ENCODE assay signal across 33 cellular contexts in the genomic region with DNA sequence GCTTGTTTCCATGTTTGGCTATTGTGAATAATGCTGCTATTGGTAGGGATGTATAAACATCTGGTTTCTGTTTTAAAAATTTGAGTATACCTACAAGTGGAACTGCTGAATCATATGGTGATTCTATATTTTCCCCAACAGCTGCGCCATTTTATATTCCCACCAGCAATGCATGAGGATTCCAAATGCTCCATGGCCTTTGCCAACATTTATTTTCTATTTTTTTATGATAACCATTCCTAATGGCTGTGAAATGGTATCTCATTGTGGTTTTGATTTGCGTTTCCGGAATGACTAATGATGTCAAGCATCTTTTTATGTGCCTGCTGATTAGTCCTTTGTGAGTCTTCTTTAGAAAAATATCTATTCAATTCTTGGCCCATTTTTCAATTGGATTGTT. TPM values are rescaled to one million over a fixed set of nuclear protein-coding genes. Genes with fewer than 3 reads are reported as not detected.
A peak's percentile ranks its signal among the peaks of the same experiment; 100 is the strongest.
DNase-seq lines count a peak whose midpoint lies in the region; ATAC-seq, FAIRE-seq and TF ChIP-seq lines count a peak whose summit lies in the region.
"Had no signal": no experiment of that assay in that cellular context is flagged by ENCODE, and none has a peak within 500 bp of the region (broad histone marks: within the 10 kb centered on the region; RNA-seq: fewer than 3 reads in every experiment).

No MANE protein-coding gene starts in this region.

- no peaks in the 10 kb centered on the region for H3K79me1 ChIP-seq in IMR-90 (ENCODE audit: low read depth in 1 of 2, low read length in 2 of 2)

- H3K56ac ChIP-seq in IMR-90 (ENCODE audit: extremely low read depth, insufficient read depth, low read length) = no peak overlapping the region

- peak; percentile 57 for DNase-seq in AG10803 (ENCODE audit: low read depth)
- peak; percentile 42 for DNase-seq in IMR-90
- DNase-seq in astrocyte (ENCODE audit: low read depth) = peak; percentile 66
- peak; percentile 54 for DNase-seq in iris pigment epithelial cell (ENCODE audit: low read depth)
- DNase-seq in D721Med (ENCODE audit: insufficient read length, low spot score) = no peak
- no peak for DNase-seq in tibial nerve (ENCODE audit: low spot score in 2 of 2)
- no peak for DNase-seq in medulla oblongata (ENCODE audit: extremely low spot score)
- DNase-seq: activated CD4-positive, alpha-beta memory T cell treated with anti-CD3 and anti-CD28 coated beads, Interleukin-2, amount 10 ng/mL, durations not matched to agents 7 days and 5 days; activated CD4-positive, alpha-beta T cell treated with anti-CD3 and anti-CD28 coated beads for 1 hour; activated CD8-positive, alpha-beta memory T cell treated with anti-CD3 and anti-CD28 coated beads, Interleukin-2, amount 50 U/mL, for 48 hours; activated naive CD4-positive, alpha-beta T cell treated with anti-CD3 and anti-CD28 coated beads for 36 hours; adrenal gland; effector CD4-positive, alpha-beta T cell; GF-D8; KBM-7; left ventricle myocardium inferior; NCI-H1417; NCI-H2029 treated with DMSO at 0.1 percent for 48 hours; NCI-H526 treated with DMSO at 0.1 percent for 48 hours; NK-92 treated with Interleukin-12 subunit alpha and Interleukin-12 subunit beta, amount 100 ng/mL, for 24 hours; right cardiac atrium; Right ventricle myocardium superior; stimulated activated CD8-positive, alpha-beta memory T cell treated with anti-CD3 and anti-CD28 coated beads, Interleukin-4, amount 100 ng/mL, for 48 hours had no signal

- no peak overlapping the region for H3K4me3 Mint-ChIP-seq in astrocyte (ENCODE audit: unreplicated experiment)
- H3K4me3 Mint-ChIP-seq: activated CD4-positive, alpha-beta memory T cell treated with anti-CD3 and anti-CD28 coated beads, Interleukin-2, amount 10 ng/mL, durations not matched to agents 7 days and 5 days; activated naive CD4-positive, alpha-beta T cell treated with anti-CD3 and anti-CD28 coated beads for 36 hours; activated T-helper 1 cell treated with anti-CD3 and anti-CD28 coated beads, Interleukin-12 subunit alpha, Interleukin-12 subunit beta, Interleukin-2, Interleukin-4 antibody, amounts not matched to agents 30 ng/mL and 10 ng/mL and 1 ng/mL, durations not matched to agents 14 hours and 24 hours and 36 hours; stimulated activated naive CD8-positive, alpha-beta T cell treated with anti-CD3 and anti-CD28 coated beads, Interleukin-15, Interleukin-2, amounts not matched to agents 100 ng/mL and 50 ng/mL, for 24 hours had no signal

- no peak overlapping the region for H3K4ac ChIP-seq in IMR-90 (ENCODE audit: low read depth, low read length)

- no peak overlapping the region for H2BK120ac ChIP-seq in IMR-90 (ENCODE audit: low read depth, low read length)

- no TSS peak for BruUV-seq in IMR-90 (replicated peaks; lab: Mats Ljungman, UMichigan)

- no peaks in the 10 kb centered on the region for H3K36me3 Mint-ChIP-seq in astrocyte (ENCODE audit: low read depth, unreplicated experiment)

- H3K4me2 ChIP-seq in IMR-90 (ENCODE audit: low read depth, low read length) (no peak overlapping the region), astrocyte (ENCODE audit: low read length) (no peak overlapping the region)
- H3K4me2 ChIP-seq: BLaER1 had no signal

- H3K27ac ChIP-seq in IMR-90 (ENCODE audit: insufficient read depth, low read length) (no peak overlapping the region), astrocyte (ENCODE audit: low read depth, low read length) (no peak overlapping the region), tibial nerve (no peak overlapping the region)
- H3K27ac ChIP-seq: adrenal gland, BLaER1, breast epithelium, left ventricle myocardium inferior, thoracic aorta had no signal

- H2BK15ac ChIP-seq in IMR-90 (ENCODE audit: low read depth, low read length) = no peak overlapping the region

- intact Hi-C loops in IMR-90 (cut with micrococcal nuclease) = no loop called here

- H3K4me3 ChIP-seq in AG10803 (ENCODE audit: low read length) (no peak overlapping the region), IMR-90 (ENCODE audit: insufficient read depth, low read depth, low read length) (no peak overlapping the region), astrocyte (ENCODE audit: insufficient read depth, low read depth, low read length) (no peak overlapping the region), tibial nerve (no peak overlapping the region)
- H3K4me3 ChIP-seq: adrenal gland, BLaER1, breast epithelium, left ventricle myocardium inferior, thoracic aorta had no signal

- H3K79me2 ChIP-seq in astrocyte (ENCODE audit: insufficient read depth, low read length) = no peaks in the 10 kb centered on the region

- H3K9me3 ChIP-seq in IMR-90 (ENCODE audit: control insufficient read depth, insufficient read depth, low read length) = no peaks in the 10 kb centered on the region
- H3K9me3 ChIP-seq in astrocyte (ENCODE audit: insufficient read depth, low read depth, low read length) = no peaks in the 10 kb centered on the region
- peaks cover 0 to 8% (median 0%) of the 10 kb centered on the region in 4 donors for H3K9me3 ChIP-seq in tibial nerve
- H3K9me3 ChIP-seq: adrenal gland, BLaER1, thoracic aorta had no signal

- H2BK5ac ChIP-seq in IMR-90 (ENCODE audit: low read depth, low read length, poor library complexity, severe bottlenecking) = no peak overlapping the region

- H3K27me3 ChIP-seq in IMR-90 (ENCODE audit: control insufficient read depth, insufficient read depth, low read length) = no peaks in the 10 kb centered on the region; the same call in 1 of the 2 replicates
- peaks cover 2% of the 10 kb centered on the region for H3K27me3 ChIP-seq in astrocyte (ENCODE audit: insufficient read depth, low read length)
- no peaks in the 10 kb centered on the region for H3K27me3 ChIP-seq in tibial nerve
- H3K27me3 ChIP-seq: adrenal gland, BLaER1, breast epithelium had no signal

- H2AK9ac ChIP-seq in IMR-90 (replicated peaks; ENCODE audit: low read depth, low read length, poor library complexity) = no peak overlapping the region

- TF ChIP-seq CTCF in AG10803 (conservative IDR thresholded peaks at IDR 0.05; ENCODE audit: low read length) = no peak
- no peak for TF ChIP-seq CTCF in IMR-90 (conservative IDR thresholded peaks at IDR 0.05; ENCODE audit: low read depth, low read length)
- TF ChIP-seq CTCF in astrocyte (IDR thresholded peaks at IDR 0.05; ENCODE audit: insufficient read depth, low read depth, low read length) = no peak
- no peak for TF ChIP-seq CTCF in D721Med (IDR thresholded peaks at IDR 0.05; ENCODE audit: insufficient read depth, missing control alignments)
- TF ChIP-seq CTCF in tibial nerve (IDR thresholded peaks at IDR 0.05) = no peak

- H3K14ac ChIP-seq in IMR-90 (replicated peaks; ENCODE audit: low read depth, low read length) = no peak overlapping the region

- no peak for TF ChIP-seq RAD21 in IMR-90 (IDR thresholded peaks at IDR 0.05; ENCODE audit: low read length)

- H2AFZ ChIP-seq in IMR-90 (replicated peaks; ENCODE audit: low read length, poor library complexity) = no peak overlapping the region
- H2AFZ ChIP-seq in astrocyte (ENCODE audit: low read depth, low read length) = no peak overlapping the region

- no peak for TF ChIP-seq EP300 in tibial nerve (IDR thresholded peaks at IDR 0.05)

- TF ChIP-seq POLR2A in IMR-90 (IDR thresholded peaks at IDR 0.05; ENCODE audit: low read depth, low read length) (no peak), tibial nerve (IDR thresholded peaks at IDR 0.05) (no peak)

- FAIRE-seq in astrocyte (lab: Jason Lieb, UNC) (no peak), D721Med (lab: Jason Lieb, UNC) (no peak)
- FAIRE-seq: islet of Langerhans, urothelium cell line had no signal

- H3K4me1 ChIP-seq in IMR-90 (ENCODE audit: control insufficient read depth, insufficient read depth, low read length) (no peaks in the 10 kb centered on the region), astrocyte (ENCODE audit: insufficient read depth, low read length) (no peaks in the 10 kb centered on the region), tibial nerve (no peaks in the 10 kb centered on the region)
- H3K4me1 ChIP-seq: adrenal gland, BLaER1, breast epithelium had no signal

- in situ Hi-C loops in IMR-90 (cut with MboI; ENCODE audit: low sequenced_read_pairs) = no loop called here

- H3K4me1 Mint-ChIP-seq in astrocyte (ENCODE audit: low read depth, unreplicated experiment) = no peaks in the 10 kb centered on the region
- H3K4me1 Mint-ChIP-seq: activated CD4-positive, alpha-beta memory T cell treated with anti-CD3 and anti-CD28 coated beads, Interleukin-2, amount 10 ng/mL, durations not matched to agents 7 days and 5 days had no signal

- H4K91ac ChIP-seq in IMR-90 (ENCODE audit: insufficient read depth, low read depth, low read length) = no peak overlapping the region

- H3K23ac ChIP-seq in IMR-90 (ENCODE audit: low read depth, low read length) = no peak overlapping the region

- H3K9me1 ChIP-seq in IMR-90 (ENCODE audit: insufficient read depth, low read length) = no peaks in the 10 kb centered on the region

- H4K8ac ChIP-seq in IMR-90 (ENCODE audit: low read depth in 2 of 2, low read length in 2 of 2) = no peak overlapping the region

- no peak overlapping the region for H3K18ac ChIP-seq in IMR-90 (ENCODE audit: low read depth, low read length)

- no peaks in the 10 kb centered on the region for H4K20me1 ChIP-seq in IMR-90 (ENCODE audit: insufficient read depth, low read length)
- H4K20me1 ChIP-seq in astrocyte (ENCODE audit: insufficient read depth, low read length) = no peaks in the 10 kb centered on the region
- H4K20me1 ChIP-seq: BLaER1 had no signal

- no CpG with 5 or more reads among the region's 3 CpGs for WGBS in IMR-90 (ENCODE audit: extremely low coverage in 2 of 2, insufficient read length in 1 of 2), 2 experiments
- WGBS in tibial nerve, 2 donors = 46 to 54% methylated on average over 3 of the region's 3 CpGs

- H3K9ac ChIP-seq in IMR-90 (ENCODE audit: low read depth, low read length) (no peak overlapping the region), astrocyte (ENCODE audit: low read length) (no peak overlapping the region)
- H3K9ac ChIP-seq: BLaER1 had no signal

- no peak overlapping the region for H4K5ac ChIP-seq in IMR-90 (ENCODE audit: low read depth, low read length)

- ATAC-seq in IMR-90 (ENCODE audit: low read depth) (no peak; the same call in 1 of the 2 replicates), HG03565 (IDR thresholded peaks at IDR 0.05; ENCODE audit: unreplicated experiment) (no peak)
- ATAC-seq: right cardiac atrium had no signal

- H2AK5ac ChIP-seq in IMR-90 (ENCODE audit: low read depth, low read length) = no peak overlapping the region

- dilution Hi-C loops in IMR-90 (cut with HindIII; ENCODE audit: low sequenced_read_pairs, unreplicated experiment) = no loop called here

- POLR2A ChIA-PET in IMR-90 (lab: Charles Lee; ENCODE audit: unreplicated experiment) = no interaction called here

- H3K36me3 ChIP-seq in IMR-90 (ENCODE audit: control insufficient read depth, insufficient read depth, low read length) = no peaks in the 10 kb centered on the region
- H3K36me3 ChIP-seq in astrocyte (ENCODE audit: insufficient read depth, low read length) = no peaks in the 10 kb centered on the region
- no peaks in the 10 kb centered on the region for H3K36me3 ChIP-seq in tibial nerve
- H3K36me3 ChIP-seq: adrenal gland, BLaER1, breast epithelium, left ventricle myocardium inferior, thoracic aorta had no signal

- no peak overlapping the region for H3K27ac Mint-ChIP-seq in astrocyte (ENCODE audit: unreplicated experiment)
- H3K27ac Mint-ChIP-seq: activated CD4-positive, alpha-beta memory T cell treated with anti-CD3 and anti-CD28 coated beads, Interleukin-2, amount 10 ng/mL, durations not matched to agents 7 days and 5 days; activated naive CD4-positive, alpha-beta T cell treated with anti-CD3 and anti-CD28 coated beads for 36 hours; activated T-helper 1 cell treated with anti-CD3 and anti-CD28 coated beads, Interleukin-12 subunit alpha, Interleukin-12 subunit beta, Interleukin-2, Interleukin-4 antibody, amounts not matched to agents 30 ng/mL and 10 ng/mL and 1 ng/mL, durations not matched to agents 14 hours and 24 hours and 36 hours; stimulated activated naive CD8-positive, alpha-beta T cell treated with anti-CD3 and anti-CD28 coated beads, Interleukin-15, Interleukin-2, amounts not matched to agents 100 ng/mL and 50 ng/mL, for 24 hours had no signal

- CTCF ChIA-PET in IMR-90 (lab: Yijun Ruan, JAX) = no interaction called here

- H3K9me3 Mint-ChIP-seq in astrocyte (ENCODE audit: unreplicated experiment) = peaks cover 3% of the 10 kb centered on the region
- H3K9me3 Mint-ChIP-seq: activated CD4-positive, alpha-beta memory T cell treated with anti-CD3 and anti-CD28 coated beads, Interleukin-2, amount 10 ng/mL, durations not matched to agents 7 days and 5 days; activated naive CD4-positive, alpha-beta T cell treated with anti-CD3 and anti-CD28 coated beads for 36 hours; activated T-helper 1 cell treated with anti-CD3 and anti-CD28 coated beads, Interleukin-12 subunit alpha, Interleukin-12 subunit beta, Interleukin-2, Interleukin-4 antibody, amounts not matched to agents 30 ng/mL and 10 ng/mL and 1 ng/mL, durations not matched to agents 14 hours and 24 hours and 36 hours; stimulated activated naive CD8-positive, alpha-beta T cell treated with anti-CD3 and anti-CD28 coated beads, Interleukin-15, Interleukin-2, amounts not matched to agents 100 ng/mL and 50 ng/mL, for 24 hours had no signal

- peaks cover 33% of the 10 kb centered on the region for H3K27me3 Mint-ChIP-seq in astrocyte (ENCODE audit: low read depth, unreplicated experiment)
- H3K27me3 Mint-ChIP-seq: activated CD4-positive, alpha-beta memory T cell treated with anti-CD3 and anti-CD28 coated beads, Interleukin-2, amount 10 ng/mL, durations not matched to agents 7 days and 5 days had no signal

- H2BK20ac ChIP-seq in IMR-90 (ENCODE audit: low read depth, low read length) = no peak overlapping the region

RNA-seq across cellular contexts. Expression of gene RCVRN, which starts 11.5 kb away (rescaled TPM):
- not detected in 2 replicates for total RNA-seq in IMR-90 (2012; rRNA removed)
- not detected in 2 replicates for polyA plus RNA-seq in IMR-90 (2012; rRNA removed)
- polyA plus RNA-seq in IMR-90 (2012; cell fraction: cytosol; rRNA removed) = not detected in 2 replicates
- polyA plus RNA-seq in IMR-90 (2012; cell fraction: nucleus; rRNA removed; ENCODE audit: low replicate concordance) = 0.02 and 0.41 TPM in 2 replicates
- not detected in 2 replicates for total RNA-seq in astrocyte
- total RNA-seq in tibial nerve = not detected
- total RNA-seq: activated CD4-positive, alpha-beta memory T cell treated with anti-CD3 and anti-CD28 coated beads, Interleukin-2, amount 10 ng/mL, durations not matched to agents 7 days and 5 days; activated naive CD4-positive, alpha-beta T cell treated with anti-CD3 and anti-CD28 coated beads for 36 hours; activated T-helper 1 cell treated with anti-CD3 and anti-CD28 coated beads, Interleukin-12 subunit alpha, Interleukin-12 subunit beta, Interleukin-2, Interleukin-4 antibody, amounts not matched to agents 30 ng/mL and 10 ng/mL and 1 ng/mL, durations not matched to agents 14 hours and 24 hours and 36 hours; myocyte; Right ventricle myocardium superior had no signal
- polyA plus RNA-seq: AG04450 had no signal

Comparison
In these comparisons a context has a peak if more than half of its experiments do, and no peak if none do; other contexts are left out.
1. DNase-seq: peak in AG10803 (single experiment), IMR-90 (single experiment), astrocyte (single experiment) and iris pigment epithelial cell (single experiment); none in D721Med (single experiment), tibial nerve (0 of 2) and medulla oblongata (single experiment).